8 cellular contexts compared by ENCODE assay signal in genomic region chr3:142962520-142963265, GRCh38. TPM values are rescaled to one million over a fixed set of nuclear protein-coding genes. Genes with fewer than 3 reads are reported as not detected.
DNase-seq lines count a peak whose midpoint lies in the region; ATAC-seq, FAIRE-seq and TF ChIP-seq lines count a peak whose summit lies in the region.
"Had no signal": no experiment of that assay in that cellular context is flagged by ENCODE, and none has a peak within 500 bp of the region (broad histone marks: within the 10 kb centered on the region; RNA-seq: fewer than 3 reads in every experiment).

No MANE protein-coding gene starts in this region.

- H3K4me3 ChIP-seq in HAP-1: peak overlapping the region; percentile 55
- peak overlapping the region; percentile 79 for H3K4me3 ChIP-seq in right cardiac atrium (ENCODE audit: low read length)

- intact Hi-C loops in activated B cell treated with CpG ODN at 0.5 μM for 24 hours (cut with micrococcal nuclease) (no loop called here), right cardiac atrium (cut with DNase I) (no loop called here)

- peaks cover 13% of the 10 kb centered on the region for H3K4me1 Mint-ChIP-seq in activated B cell treated with CpG ODN at 0.5 μM for 24 hours
- peaks cover 19% of the 10 kb centered on the region for H3K4me1 Mint-ChIP-seq in stimulated activated effector memory CD8-positive, alpha-beta T cell treated with anti-CD3 and anti-CD28 coated beads, Interleukin-12 subunit alpha, Interleukin-12 subunit beta, amount 100 ng/mL, for 72 hours

- no peak for FAIRE-seq in GM12892 (lab: Jason Lieb, UNC)

- DNase-seq in HAP-1 (ENCODE audit: low spot score in 2 of 2) (no peak), activated B cell treated with CpG ODN at 0.5 μM for 24 hours (no peak), right cardiac atrium (peak in 2 of 3 donors; percentile 50 to 58), GM12892 (ENCODE audit: insufficient read length) (no peak), H4 (ENCODE audit: low spot score) (no peak)
- no peak for DNase-seq in stimulated activated effector memory CD8-positive, alpha-beta T cell treated with anti-CD3 and anti-CD28 coated beads, Interleukin-12 subunit alpha, Interleukin-12 subunit beta, amount 100 ng/mL, for 72 hours (ENCODE audit: low spot score in 2 of 2)
- DNase-seq: NCI-H1417 treated with DMSO at 0.1 percent for 48 hours had no signal

- peak overlapping the region; percentile 70 for H3K27ac ChIP-seq in right cardiac atrium (ENCODE audit: low read length)

- ATAC-seq in activated B cell treated with CpG ODN at 0.5 μM for 24 hours (ENCODE audit: low read depth): no peak
- peak; percentile 7 to 13 for ATAC-seq in right cardiac atrium
- ATAC-seq in stimulated activated effector memory CD8-positive, alpha-beta T cell treated with anti-CD3 and anti-CD28 coated beads, Interleukin-12 subunit alpha, Interleukin-12 subunit beta, amount 100 ng/mL, for 72 hours: peak; percentile 15
- ATAC-seq in HG03442 (IDR thresholded peaks at IDR 0.05; ENCODE audit: unreplicated experiment): no peak

- no peak overlapping the region for H3K27ac Mint-ChIP-seq in activated B cell treated with CpG ODN at 0.5 μM for 24 hours
- H3K27ac Mint-ChIP-seq in stimulated activated effector memory CD8-positive, alpha-beta T cell treated with anti-CD3 and anti-CD28 coated beads, Interleukin-12 subunit alpha, Interleukin-12 subunit beta, amount 100 ng/mL, for 72 hours: no peak overlapping the region

- peaks cover 48% of the 10 kb centered on the region for H3K27me3 Mint-ChIP-seq in activated B cell treated with CpG ODN at 0.5 μM for 24 hours

- no peaks in the 10 kb centered on the region for H3K9me3 Mint-ChIP-seq in activated B cell treated with CpG ODN at 0.5 μM for 24 hours
- no peaks in the 10 kb centered on the region for H3K9me3 Mint-ChIP-seq in stimulated activated effector memory CD8-positive, alpha-beta T cell treated with anti-CD3 and anti-CD28 coated beads, Interleukin-12 subunit alpha, Interleukin-12 subunit beta, amount 100 ng/mL, for 72 hours

- H3K4me1 ChIP-seq in HAP-1: peaks cover 3% of the 10 kb centered on the region; the same call in 1 of the 2 replicates
- H3K4me1 ChIP-seq in right cardiac atrium (ENCODE audit: control insufficient read depth, insufficient read depth, low read length): no peaks in the 10 kb centered on the region

- H3K9me3 ChIP-seq in HAP-1 (no peaks in the 10 kb centered on the region), right cardiac atrium (ENCODE audit: control insufficient read depth, low read length) (no peaks in the 10 kb centered on the region)

- POLR2A ChIA-PET in activated B cell treated with CpG ODN at 0.5 μM for 24 hours (lab: Charles Lee): no interaction called here

- H3K4me3 Mint-ChIP-seq in activated B cell treated with CpG ODN at 0.5 μM for 24 hours: peak overlapping the region; percentile 75
- H3K4me3 Mint-ChIP-seq in stimulated activated effector memory CD8-positive, alpha-beta T cell treated with anti-CD3 and anti-CD28 coated beads, Interleukin-12 subunit alpha, Interleukin-12 subunit beta, amount 100 ng/mL, for 72 hours: peak overlapping the region; percentile 68

- H3K36me3 ChIP-seq in HAP-1 (replicated peaks): no peaks in the 10 kb centered on the region

- no peaks in the 10 kb centered on the region for H3K36me3 Mint-ChIP-seq in activated B cell treated with CpG ODN at 0.5 μM for 24 hours (ENCODE audit: low read depth)
- no peaks in the 10 kb centered on the region for H3K36me3 Mint-ChIP-seq in stimulated activated effector memory CD8-positive, alpha-beta T cell treated with anti-CD3 and anti-CD28 coated beads, Interleukin-12 subunit alpha, Interleukin-12 subunit beta, amount 100 ng/mL, for 72 hours

- in situ Hi-C loops in HAP-1 (cut with MboI; ENCODE audit: low sequenced_read_pairs): no loop called here

- peaks cover 3% of the 10 kb centered on the region; the same call in 1 of the 2 replicates for H3K27me3 ChIP-seq in HAP-1 (ENCODE audit: low read depth)
- no peaks in the 10 kb centered on the region for H3K27me3 ChIP-seq in right cardiac atrium (ENCODE audit: control insufficient read depth, insufficient read depth)

- no peak for TF ChIP-seq CTCF in activated B cell treated with CpG ODN at 0.5 μM for 24 hours (IDR thresholded peaks at IDR 0.05)

- CTCF ChIA-PET in activated B cell treated with CpG ODN at 0.5 μM for 24 hours (lab: Charles Lee): no interaction called here

- no peak for TF ChIP-seq POLR2A in GM12892 (IDR thresholded peaks at IDR 0.05; ENCODE audit: low read depth, low read length)

- WGBS in right cardiac atrium: 51% methylated on average over 67 of the region's 67 CpGs

RNA-seq across cellular contexts. Expression of gene PAQR9, which starts 0.8 kb away (rescaled TPM):
- total RNA-seq in activated B cell treated with CpG ODN at 0.5 μM for 24 hours (not detected in 2 replicates), right cardiac atrium (10 to 100 TPM in 2 of 4 donors, 1 to 10 TPM in 2; 8.2 to 12.5 (median 10.0) TPM)
- 4.7 TPM for polyA plus RNA-seq in right cardiac atrium
- not detected for polyA plus RNA-seq in GM12892 (2012; ENCODE audit: missing spikeins)
- total RNA-seq in H4 (2014; rRNA removed; shearing (Covaris generic)): 0.21 TPM in 1 of 2 replicates, not detected in the other

RNA-seq across cellular contexts. Expression of gene U2SURP, which starts 38.7 kb away (rescaled TPM):
- 117 and 131 TPM in 2 replicates for total RNA-seq in activated B cell treated with CpG ODN at 0.5 μM for 24 hours
- 10 to 100 TPM; 44.3 to 56.6 (median 51.0) TPM for total RNA-seq in right cardiac atrium
- 22.8 TPM for polyA plus RNA-seq in right cardiac atrium
- 98.4 TPM for polyA plus RNA-seq in GM12892 (2012; ENCODE audit: missing spikeins)
- 61.7 and 90.0 TPM in 2 replicates for total RNA-seq in H4 (2014; rRNA removed; shearing (Covaris generic))

Comparison
In these comparisons a context has a peak if more than half of its experiments do, and no peak if none do; other contexts are left out.
1. DNase-seq: peak in right cardiac atrium (2 of 3); none in HAP-1 (0 of 2), activated B cell treated with CpG ODN at 0.5 μM for 24 hours (single experiment), stimulated activated effector memory CD8-positive, alpha-beta T cell treated with anti-CD3 and anti-CD28 coated beads, Interleukin-12 subunit alpha, Interleukin-12 subunit beta, amount 100 ng/mL, for 72 hours (0 of 2), GM12892 (single experiment) and H4 (single experiment).
2. ATAC-seq: peak in right cardiac atrium (2 of 2) and stimulated activated effector memory CD8-positive, alpha-beta T cell treated with anti-CD3 and anti-CD28 coated beads, Interleukin-12 subunit alpha, Interleukin-12 subunit beta, amount 100 ng/mL, for 72 hours (single experiment); none in activated B cell treated with CpG ODN at 0.5 μM for 24 hours (single experiment) and HG03442 (single experiment).